1 cellular context compared by ENCODE assay signal in genomic region chr14:65356327-65356836, GRCh38.
TF ChIP-seq lines count a peak whose summit lies in the region.

No MANE protein-coding gene starts in this region.

TF ChIP-seq in HCT116, 20 proteins besides CTCF, POLR2A, EP300 and RAD21 (continued from another document):
- no peak; the same call in 1 of the 2 replicates for TF ChIP-seq ATF3 (IDR thresholded peaks at IDR 0.05)
- no peak for TF ChIP-seq REST (IDR thresholded peaks at IDR 0.05; ENCODE audit: low read depth)
- TF ChIP-seq MAX (IDR thresholded peaks at IDR 0.05) = peak; percentile 79
- TF ChIP-seq EZH2phosphoT487 (IDR thresholded peaks at IDR 0.05; ENCODE audit: borderline replicate concordance) = no peak
- TF ChIP-seq JUND (IDR thresholded peaks at IDR 0.05) = peak; percentile 97
TF ChIP-seq in HCT116: peak in this region for 13.
